17 cellular contexts compared by ENCODE assay signal in the genomic region with DNA sequence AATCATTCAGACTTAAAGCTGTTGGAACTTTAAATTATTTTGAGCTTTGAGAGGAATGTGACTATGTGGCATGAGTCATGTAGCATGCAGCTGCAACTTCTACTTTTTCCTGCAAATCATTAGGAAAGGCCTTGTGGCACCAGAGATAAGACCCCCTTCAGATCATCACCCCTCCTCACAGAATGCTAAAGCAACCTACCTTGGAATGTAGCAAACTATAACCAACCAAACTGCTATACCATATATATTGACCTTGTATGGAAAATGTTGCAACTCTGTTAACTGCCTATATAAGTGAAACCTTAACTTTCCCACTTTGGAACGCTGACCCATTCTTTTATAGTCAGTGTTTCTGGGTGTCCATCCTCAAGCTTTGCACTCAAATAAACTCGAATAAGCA. TPM values are rescaled to one million over a fixed set of nuclear protein-coding genes. Genes with fewer than 3 reads are reported as not detected.
A peak's percentile ranks its signal among the peaks of the same experiment; 100 is the strongest.
DNase-seq lines count a peak whose midpoint lies in the region; ATAC-seq, FAIRE-seq and TF ChIP-seq lines count a peak whose summit lies in the region.
"Had no signal": no experiment of that assay in that cellular context is flagged by ENCODE, and none has a peak within 500 bp of the region (broad histone marks: within the 10 kb centered on the region; RNA-seq: fewer than 3 reads in every experiment).

No MANE protein-coding gene starts in this region.

- no peaks in the 10 kb centered on the region for H3K36me3 ChIP-seq in hepatocyte (replicated peaks; ENCODE audit: insufficient read depth, low read depth)
- no peaks in the 10 kb centered on the region for H3K36me3 ChIP-seq in H7 (replicated peaks; ENCODE audit: control insufficient read depth, insufficient read depth, low read length)
- H3K36me3 ChIP-seq: esophagus muscularis mucosa had no signal

- no peaks in the 10 kb centered on the region for H3K9me3 ChIP-seq in hepatocyte (ENCODE audit: low read depth)
- H3K9me3 ChIP-seq: esophagus muscularis mucosa had no signal

- no peaks in the 10 kb centered on the region for H3K79me2 ChIP-seq in hepatocyte

- peak; percentile 72 for FAIRE-seq in HTR-8/SVneo (lab: Jason Lieb, UNC)
- FAIRE-seq: D721Med, small intestine had no signal

- ATAC-seq in GM21576 (IDR thresholded peaks at IDR 0.05; ENCODE audit: unreplicated experiment) = no peak

- WGBS in hepatocyte (ENCODE audit: low lambda C conversion rate, missing lambda C conversion rate) = 58% methylated on average over 2 of the region's 2 CpGs

- H3K4me3 ChIP-seq in hepatocyte (no peak overlapping the region), H7 (ENCODE audit: insufficient read depth, low read depth, low read length) (no peak overlapping the region)
- H3K4me3 ChIP-seq: esophagus muscularis mucosa had no signal

- H3K27ac ChIP-seq in hepatocyte = peak overlapping the region; percentile 81
- H3K27ac ChIP-seq: esophagus muscularis mucosa had no signal

- no peak for TF ChIP-seq CTCF in hepatocyte (IDR thresholded peaks at IDR 0.05; ENCODE audit: poor library complexity)

- peak overlapping the region; percentile 44 for H3K4me2 ChIP-seq in hepatocyte

- H3K9me2 ChIP-seq in hepatocyte (replicated peaks; ENCODE audit: insufficient read depth) = no peaks in the 10 kb centered on the region

- DNase-seq in A172 (ENCODE audit: low spot score) (peak; percentile 79), HTR-8/SVneo (ENCODE audit: insufficient read length, low spot score) (peak; percentile 33), astrocyte of the hippocampus (ENCODE audit: low read depth, low spot score) (peak; percentile 60), hepatocyte (ENCODE audit: low spot score) (no peak), H7 (no peak), hypothalamus (lab: John Stamatoyannopoulos, UW) (no peak), MV-4-11 (lab: John Stamatoyannopoulos, UW) (no peak)
- DNase-seq: 8988T; activated CD4-positive, alpha-beta T cell treated with anti-CD3 and anti-CD28 coated beads, Interleukin-2, amount 50 U/mL, for 48 hours; activated effector memory CD4-positive, alpha-beta T cell treated with anti-CD3 and anti-CD28 coated beads, Interleukin-2, amount 50 U/mL, for 16 hours; caudate nucleus; naive B cell; small intestine had no signal

- no peak overlapping the region for H2AFZ ChIP-seq in hepatocyte

- H4K20me1 ChIP-seq in hepatocyte (ENCODE audit: insufficient read depth, poor library complexity, severe bottlenecking) = no peaks in the 10 kb centered on the region

- H3K27me3 ChIP-seq in hepatocyte (no peaks in the 10 kb centered on the region), H7 (ENCODE audit: control insufficient read depth, insufficient read depth, low read length) (no peaks in the 10 kb centered on the region)
- H3K27me3 ChIP-seq: esophagus muscularis mucosa had no signal

- H3K4me1 ChIP-seq in hepatocyte (ENCODE audit: insufficient read depth) = peaks cover 19% of the 10 kb centered on the region
- H3K4me1 ChIP-seq: esophagus muscularis mucosa had no signal

RNA-seq across cellular contexts. Expression of a gene that starts 32.0 kb away (rescaled TPM):
- not detected in 2 replicates for total RNA-seq in A172 (2014; rRNA removed; shearing (Covaris generic))
- not detected in 2 replicates for total RNA-seq in hepatocyte
- not detected in 2 replicates for polyA plus RNA-seq in hepatocyte
- total RNA-seq in H7 (2014; rRNA removed; shearing (Covaris generic)) = not detected in 2 replicates
- total RNA-seq: esophagus muscularis mucosa had no signal
- polyA plus RNA-seq: small intestine, thymus had no signal

Comparison
In these comparisons a context has a peak if more than half of its experiments do, and no peak if none do; other contexts are left out.
1. DNase-seq: peak in A172 (single experiment), HTR-8/SVneo (single experiment) and astrocyte of the hippocampus (single experiment); none in hepatocyte (single experiment), H7 (single experiment), hypothalamus (0 of 51) and MV-4-11 (single experiment).